1 cellular context compared by ENCODE assay signal in the genomic region with DNA sequence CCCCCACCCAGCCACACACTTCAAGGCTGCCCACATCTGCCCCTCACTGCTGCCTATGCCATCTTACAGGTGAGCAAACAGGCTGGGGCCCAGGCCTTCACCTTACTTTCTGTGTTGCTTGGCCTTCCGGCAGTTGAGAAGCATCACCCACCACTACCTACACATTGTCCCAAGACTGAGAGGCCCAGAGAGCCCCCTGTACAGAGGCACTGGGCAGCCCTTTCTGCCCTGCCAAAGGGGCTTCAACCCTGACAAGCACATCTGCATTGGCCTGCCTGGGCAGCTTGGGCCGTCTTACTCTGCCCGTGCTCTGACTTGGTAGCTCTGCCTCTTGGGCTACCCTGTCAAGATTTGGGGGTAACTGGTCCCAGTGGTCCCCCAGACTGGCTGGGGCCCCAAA.
TF ChIP-seq lines count a peak whose summit lies in the region.

No MANE protein-coding gene starts in this region.

TF ChIP-seq in endothelial cell of umbilical vein, 7 proteins besides CTCF, POLR2A, EP300 and RAD21:
- TF ChIP-seq JUN (IDR thresholded peaks at IDR 0.05; ENCODE audit: borderline replicate concordance, insufficient read depth, insufficient read length, low read depth) (no peak), MYC (IDR thresholded peaks at IDR 0.05; ENCODE audit: low read depth, low read length) (no peak), POLR2AphosphoS5 (IDR thresholded peaks at IDR 0.05; ENCODE audit: insufficient read depth, low read depth, low read length) (no peak), EZH2 (IDR thresholded peaks at IDR 0.05; ENCODE audit: borderline replicate concordance, low read depth, low read length, severe bottlenecking) (no peak), GATA2 (IDR thresholded peaks at IDR 0.05; ENCODE audit: insufficient read depth, insufficient read length, low read depth, low read length) (no peak), FOS (IDR thresholded peaks at IDR 0.05; ENCODE audit: borderline replicate concordance, insufficient read depth, low read length) (no peak)
- TF ChIP-seq, protein P1, sequence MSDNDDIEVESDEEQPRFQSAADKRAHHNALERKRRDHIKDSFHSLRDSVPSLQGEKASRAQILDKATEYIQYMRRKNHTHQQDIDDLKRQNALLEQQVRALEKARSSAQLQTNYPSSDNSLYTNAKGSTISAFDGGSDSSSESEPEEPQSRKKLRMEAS (IDR thresholded peaks at IDR 0.05; ENCODE audit: insufficient read depth, insufficient read length): no peak
TF ChIP-seq in endothelial cell of umbilical vein: peak in this region for 0.
